In genomic region chr3:195854628-195855300, GRCh38 we compare ENCODE assay signal across 19 cellular contexts. TPM values are rescaled to one million over a fixed set of nuclear protein-coding genes. Genes with fewer than 3 reads are reported as not detected.
"Had no signal": no experiment of that assay in that cellular context is flagged by ENCODE, and none has a peak within 500 bp of the region (broad histone marks: within the 10 kb centered on the region; RNA-seq: fewer than 3 reads in every experiment).

No MANE protein-coding gene starts in this region.

- H3K36me3 Mint-ChIP-seq: natural killer cell treated with Interleukin-12 subunit alpha and Interleukin-12 subunit beta and Interleukin-15 and Interleukin-18, amount 100 ng/mL, for 72 hours; T-cell had no signal

- H3K27me3 ChIP-seq: gastrocnemius medialis, suprapubic skin, uterus had no signal

- ATAC-seq: activated CD8-positive, alpha-beta T cell treated with anti-CD3 and anti-CD28 coated beads for 36 hours; gastrocnemius medialis; natural killer cell treated with Interleukin-12 subunit alpha and Interleukin-12 subunit beta and Interleukin-15 and Interleukin-18, amount 100 ng/mL, for 72 hours; psoas muscle; sciatic nerve; T-cell had no signal

- DNase-seq: activated CD4-positive, alpha-beta T cell treated with anti-CD3 and anti-CD28 coated beads for 4 hours; activated CD8-positive, alpha-beta memory T cell treated with anti-CD3 and anti-CD28 coated beads, Interleukin-2, amount 50 U/mL, for 4 hours; activated CD8-positive, alpha-beta T cell treated with anti-CD3 and anti-CD28 coated beads for 36 hours; activated naive CD4-positive, alpha-beta T cell; aorta; gastrocnemius medialis; nucleus accumbens; spleen; stimulated activated CD4-positive, alpha-beta T cell treated with anti-CD3 and anti-CD28 coated beads, Interleukin-1b, Interleukin-23, amount 100 ng/mL, for 48 hours; stimulated activated naive CD4-positive, alpha-beta T cell; T-cell; T1000; uterus; WERI-Rb-1 had no signal

- H3K4me1 ChIP-seq: uterus had no signal

- H3K27ac Mint-ChIP-seq: activated CD8-positive, alpha-beta T cell treated with anti-CD3 and anti-CD28 coated beads for 36 hours; natural killer cell treated with Interleukin-12 subunit alpha and Interleukin-12 subunit beta and Interleukin-15 and Interleukin-18, amount 100 ng/mL, for 72 hours; T-cell had no signal

- H3K4me3 ChIP-seq: gastrocnemius medialis, psoas muscle, spleen, suprapubic skin, uterus had no signal

- H3K9me3 ChIP-seq: gastrocnemius medialis, psoas muscle, spleen, suprapubic skin, uterus had no signal

- H3K27ac ChIP-seq: gastrocnemius medialis, psoas muscle, spleen, suprapubic skin, uterus, WERI-Rb-1 had no signal

- H3K36me3 ChIP-seq: gastrocnemius medialis, spleen, suprapubic skin, uterus, WERI-Rb-1 had no signal

- H3K9me3 Mint-ChIP-seq: activated CD8-positive, alpha-beta T cell treated with anti-CD3 and anti-CD28 coated beads for 36 hours; activated T-helper 1 cell treated with anti-CD3 and anti-CD28 coated beads, Interleukin-12 subunit alpha, Interleukin-12 subunit beta, Interleukin-2, Interleukin-4 antibody, amounts not matched to agents 30 ng/mL and 10 ng/mL and 1 ng/mL, durations not matched to agents 14 hours and 24 hours and 36 hours; natural killer cell treated with Interleukin-12 subunit alpha and Interleukin-12 subunit beta and Interleukin-15 and Interleukin-18, amount 100 ng/mL, for 72 hours; T-cell had no signal

- H3K4me3 Mint-ChIP-seq: activated CD8-positive, alpha-beta T cell treated with anti-CD3 and anti-CD28 coated beads for 36 hours; activated T-helper 1 cell treated with anti-CD3 and anti-CD28 coated beads, Interleukin-12 subunit alpha, Interleukin-12 subunit beta, Interleukin-2, Interleukin-4 antibody, amounts not matched to agents 30 ng/mL and 10 ng/mL and 1 ng/mL, durations not matched to agents 14 hours and 24 hours and 36 hours; natural killer cell treated with Interleukin-12 subunit alpha and Interleukin-12 subunit beta and Interleukin-15 and Interleukin-18, amount 100 ng/mL, for 72 hours; T-cell had no signal

RNA-seq across cellular contexts. Expression of gene MUC4, which starts 43.0 kb away (rescaled TPM):
- total RNA-seq: spleen, suprapubic skin had no signal
